10 cellular contexts compared by ENCODE assay signal in the genomic region with DNA sequence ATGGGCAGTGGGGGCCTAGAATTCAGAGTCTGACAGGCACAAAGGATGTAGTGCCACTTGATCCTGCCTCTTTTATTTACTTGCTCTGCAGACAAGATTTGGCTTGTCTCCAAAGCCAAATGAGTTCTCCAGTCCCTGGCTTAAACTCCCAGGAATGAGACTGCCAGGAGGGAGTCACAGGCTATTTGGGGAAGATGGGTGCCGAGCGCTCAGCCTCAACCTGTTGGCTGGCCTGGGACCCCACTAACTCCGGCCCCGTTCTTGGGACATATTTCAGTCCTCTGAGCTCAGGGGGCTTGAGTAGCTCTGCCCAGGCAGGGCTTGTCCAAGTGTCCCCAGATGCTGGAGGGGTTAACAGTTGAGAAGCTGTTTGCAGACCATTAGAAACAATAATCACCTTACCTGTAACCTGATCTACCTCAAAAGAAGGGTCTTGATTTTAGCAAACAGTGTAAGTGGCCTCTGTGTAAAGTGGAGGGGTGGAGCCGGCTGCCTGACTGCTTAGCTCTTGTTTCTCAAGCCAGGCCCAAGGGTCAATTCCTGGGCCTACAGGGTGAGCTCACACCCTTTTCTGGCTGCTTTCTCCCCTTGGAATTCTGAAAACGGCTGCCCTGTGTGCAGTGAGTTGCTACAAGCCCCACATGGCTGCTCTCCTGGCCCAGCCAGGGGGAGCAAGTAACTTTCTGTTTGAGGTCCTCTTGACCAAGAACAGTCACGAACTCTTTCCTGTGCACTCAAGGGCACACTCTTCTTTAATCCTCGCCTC. TPM values are rescaled to one million over a fixed set of nuclear protein-coding genes. Genes with fewer than 3 reads are reported as not detected.
A peak's percentile ranks its signal among the peaks of the same experiment; 100 is the strongest.
DNase-seq lines count a peak whose midpoint lies in the region; ATAC-seq, FAIRE-seq and TF ChIP-seq lines count a peak whose summit lies in the region.
"Had no signal": no experiment of that assay in that cellular context is flagged by ENCODE, and none has a peak within 500 bp of the region (broad histone marks: within the 10 kb centered on the region; RNA-seq: fewer than 3 reads in every experiment).

No MANE protein-coding gene starts in this region.

- no TSS peak for BruUV-seq in K562 (replicated peaks; lab: Mats Ljungman, UMichigan)

- H3K36me3 ChIP-seq in K562 (ENCODE audit: control insufficient read depth, insufficient read depth, low read length) (no peaks in the 10 kb centered on the region), liver (ENCODE audit: control insufficient read depth in 4 of 4, insufficient read depth in 3 of 4, low read depth in 1 of 4, low read length in 3 of 4) (no peaks in the 10 kb centered on the region), Karpas-422 (ENCODE audit: insufficient read depth, low read length) (no peaks in the 10 kb centered on the region)

- TF ChIP-seq EP300 in K562 (IDR thresholded peaks at IDR 0.05; ENCODE audit: low read length) = no peak

- H3K4me1 Mint-ChIP-seq in T-cell = no peaks in the 10 kb centered on the region

- H3K27ac ChIP-seq in K562 (ENCODE audit: extremely low read depth, low read depth, low read length) (peak overlapping the region; percentile 64; the same call in 2 of the 3 replicates), liver (ENCODE audit: low read depth in 1 of 2, low read length in 2 of 2) (peak overlapping the region; percentile 17 to 40), Karpas-422 (ENCODE audit: low read length) (no peak overlapping the region)
- H3K27ac ChIP-seq: C4-2B had no signal

- H3K4me2 ChIP-seq in K562 (ENCODE audit: insufficient read depth, low read length) (no peak overlapping the region), Karpas-422 (ENCODE audit: low read depth, low read length, poor library complexity, severe bottlenecking) (no peak overlapping the region)

- in situ Hi-C loops in K562 (cut with MboI) = no loop called here

- POLR2A ChIA-PET in K562 (lab: Yijun Ruan, JAX) = interaction anchor here (0.6 to 1.5 kb wide), 3 partner anchors 15 to 21 kb away, joined by 3 to 5 read pairs (median 3); no protein-coding TSS in a partner anchor
- POLR2A ChIA-PET in T-cell (lab: Charles Lee) = interaction anchor here in 1 of 2 donors (0.7 kb wide), 1 partner anchor 374 kb away, joined by 6 read pairs; no protein-coding TSS in a partner anchor

- TF ChIP-seq RAD21 in K562 (CRISPR knock-in tag; conservative IDR thresholded peaks at IDR 0.05 in 1 of 2, IDR thresholded peaks at IDR 0.05 in 1 of 2) (no peak), liver (IDR thresholded peaks at IDR 0.05) (peak in 1 of 2 donors; percentile 28)

- H3K9me1 ChIP-seq in K562 (ENCODE audit: control insufficient read depth, insufficient read depth, low read length) = no peaks in the 10 kb centered on the region

- H2AFZ ChIP-seq in K562 (ENCODE audit: low read depth, low read length) = peak overlapping the region; percentile 80
- H2AFZ ChIP-seq in Karpas-422 (ENCODE audit: low read length) = no peak overlapping the region

- no peak; the same call in 2 of the 3 replicates for ATAC-seq in K562
- no peak for ATAC-seq in T-cell (replicated peaks in 1 of 4)

- no peaks in the 10 kb centered on the region for H3K27me3 ChIP-seq in K562 (ENCODE audit: control insufficient read depth in 2 of 2, insufficient read depth in 2 of 2, low read length in 2 of 2)
- no peaks in the 10 kb centered on the region for H3K27me3 ChIP-seq in liver (ENCODE audit: control insufficient read depth in 4 of 4, insufficient read depth in 4 of 4, low read length in 3 of 4)
- H3K27me3 ChIP-seq in Karpas-422 (ENCODE audit: low read length) = no peaks in the 10 kb centered on the region

- FAIRE-seq in K562 (lab: Jason Lieb, UNC) = no peak

- H3K36me3 Mint-ChIP-seq in T-cell = no peaks in the 10 kb centered on the region

- H3K4me3 ChIP-seq in K562 (no peak overlapping the region), liver (ENCODE audit: low read depth in 1 of 3, low read length in 3 of 3) (no peak overlapping the region), Karpas-422 (ENCODE audit: low read length) (no peak overlapping the region)

- H3K27me3 Mint-ChIP-seq in T-cell = peaks cover 8 to 9% of the 10 kb centered on the region in 2 donors

- intact Hi-C loops in K562 (cut with micrococcal nuclease) = no loop called here

- H4K20me1 ChIP-seq in K562 (replicated peaks; ENCODE audit: control insufficient read depth, insufficient read depth, low read length) = no peaks in the 10 kb centered on the region
- no peaks in the 10 kb centered on the region for H4K20me1 ChIP-seq in Karpas-422 (ENCODE audit: insufficient read depth, low read depth, low read length)

- CTCF ChIA-PET in K562 (lab: Yijun Ruan, JAX; ENCODE audit: low intra/inter-chr PET ratio) = no interaction called here
- CTCF ChIA-PET in T-cell (lab: Charles Lee) = no interaction called here

- no peak overlapping the region for H3K27ac Mint-ChIP-seq in T-cell

- TF ChIP-seq CTCF in K562 (IDR thresholded peaks at IDR 0.05 in 2 of 3, conservative IDR thresholded peaks at IDR 0.05 in 1 of 3; ENCODE audit: insufficient read depth in 2 of 3, low read depth in 1 of 3, low read length in 3 of 3) (no peak), liver (IDR thresholded peaks at IDR 0.05; ENCODE audit: low read depth, low read length, missing input control) (no peak)

- no peaks in the 10 kb centered on the region for H3K9me2 ChIP-seq in Karpas-422 (replicated peaks; ENCODE audit: insufficient read depth, low read length)

- no peak for TF ChIP-seq POLR2A in K562 (conservative IDR thresholded peaks at IDR 0.05)

- no peaks in the 10 kb centered on the region for H3K79me2 ChIP-seq in K562 (ENCODE audit: control insufficient read depth, insufficient read depth, low read length)
- H3K79me2 ChIP-seq in Karpas-422 (ENCODE audit: low read length) = no peaks in the 10 kb centered on the region

- no peaks in the 10 kb centered on the region for H3K9me3 ChIP-seq in K562 (replicated peaks; ENCODE audit: control insufficient read depth, insufficient read depth, low read depth, low read length)
- H3K9me3 ChIP-seq in liver (ENCODE audit: control insufficient read depth in 4 of 4, low read length in 3 of 4) = no peaks in the 10 kb centered on the region
- H3K9me3 ChIP-seq in Karpas-422 (ENCODE audit: low read length) = no peaks in the 10 kb centered on the region

- H3K4me1 ChIP-seq in K562 (replicated peaks in 1 of 2; ENCODE audit: control insufficient read depth in 2 of 2, insufficient read depth in 2 of 2, low read length in 2 of 2) = peaks cover 14 to 20% of the 10 kb centered on the region in 2 experiments
- peaks cover 6 to 31% (median 19%) of the 10 kb centered on the region in 4 donors for H3K4me1 ChIP-seq in liver (ENCODE audit: control insufficient read depth in 4 of 4, insufficient read depth in 4 of 4, low read length in 3 of 4)
- H3K4me1 ChIP-seq in Karpas-422 (ENCODE audit: low read length) = peaks cover 3% of the 10 kb centered on the region; the same call in 1 of the 2 replicates

- H3K9ac ChIP-seq in K562 (ENCODE audit: insufficient read depth in 1 of 2, low read depth in 2 of 2, low read length in 2 of 2) = peak overlapping the region in 1 of 2 experiments; percentile 78; a peak in 2 of 4 replicates
- H3K9ac ChIP-seq in liver (ENCODE audit: low read depth in 1 of 2, low read length in 2 of 2) = no peak overlapping the region
- H3K9ac ChIP-seq in Karpas-422 (ENCODE audit: low read length) = no peak overlapping the region

- H3K9me3 Mint-ChIP-seq in T-cell = no peaks in the 10 kb centered on the region

- H3K4me3 Mint-ChIP-seq in T-cell = no peak overlapping the region

- peak; percentile 56 for DNase-seq in DMS 273 (lab: John Stamatoyannopoulos, UW; ENCODE audit: unreplicated experiment)
- peak; percentile 65 to 84 for DNase-seq in NCI-H2081 (lab: John Stamatoyannopoulos, UW)
- DNase-seq in K562 (ENCODE audit: extremely low read depth in 1 of 4, low spot score in 3 of 4) = no peak
- no peak for DNase-seq in amniotic stem cell (lab: John Stamatoyannopoulos, UW)
- DNase-seq in Karpas-422 = no peak
- no peak for DNase-seq in T-cell
- no peak for DNase-seq in NAMALWA (ENCODE audit: low spot score)
- DNase-seq: OCI-M1 had no signal

- 66% methylated on average over 5 of the region's 8 CpGs for WGBS in K562 (ENCODE audit: insufficient coverage, low coverage, missing lambda C conversion rate)
- WGBS in liver = 38% methylated on average over 8 of the region's 8 CpGs

TF ChIP-seq in K562, 482 proteins besides CTCF, POLR2A, EP300 and RAD21 (continues in another document):
- TF ChIP-seq NFIC (IDR thresholded peaks at IDR 0.05) (peak; percentile 42), CBFB (CRISPR knock-in tag; IDR thresholded peaks at IDR 0.05) (no peak), SMARCA4 (IDR thresholded peaks at IDR 0.05) (no peak), IRF2 (CRISPR knock-in tag; IDR thresholded peaks at IDR 0.05) (no peak)

TF ChIP-seq in liver, 16 proteins besides CTCF, POLR2A, EP300 and RAD21:
- TF ChIP-seq RXRA (IDR thresholded peaks at IDR 0.05) (peak; percentile 4 to 11), JUND (IDR thresholded peaks at IDR 0.05) (no peak), HNF4A (conservative IDR thresholded peaks at IDR 0.05) (peak in 1 of 2 donors; percentile 7)
- TF ChIP-seq, protein P1, sequence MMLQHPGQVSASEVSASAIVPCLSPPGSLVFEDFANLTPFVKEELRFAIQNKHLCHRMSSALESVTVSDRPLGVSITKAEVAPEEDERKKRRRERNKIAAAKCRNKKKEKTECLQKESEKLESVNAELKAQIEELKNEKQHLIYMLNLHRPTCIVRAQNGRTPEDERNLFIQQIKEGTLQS (IDR thresholded peaks at IDR 0.05) = no peak

RNA-seq across cellular contexts. Expression of gene FZD5, which starts 27.1 kb away (rescaled TPM):
- 12.4 and 17.4 TPM in 2 replicates for total RNA-seq in K562 (2011; cell fraction: chromatin; rRNA removed; ENCODE audit: low replicate concordance)
- 14.3 and 15.3 TPM in 2 replicates for total RNA-seq in K562 (2011; cell fraction: nucleolus; rRNA removed)
- total RNA-seq in K562 (2011; cell fraction: nucleoplasm; rRNA removed) = 21.9 and 32.4 TPM in 2 replicates
- total RNA-seq in K562 (2014; rRNA removed) = 8.8 and 9.7 TPM in 2 replicates
- 7.2 and 7.7 TPM in 2 replicates for total RNA-seq in K562 (2014; rRNA removed; fragmentation: Illumina TruSeq; extraction: Trizol)
- total RNA-seq in K562 (2015; rRNA removed; fragmentation: Illumina TruSeq; extraction: Trizol) = 5.6 and 5.9 TPM in 2 replicates
- 14.6 and 15.8 TPM in 2 replicates for total RNA-seq in K562 (2021)
- polyA plus RNA-seq in K562 (2011; rRNA removed) = 4.1 and 4.3 TPM in 2 replicates
- polyA plus RNA-seq in K562 (2011; cell fraction: cytosol; rRNA removed) = 3.2 and 4.3 TPM in 2 replicates
- 7.6 and 8.4 TPM in 2 replicates for polyA plus RNA-seq in K562 (2011; cell fraction: nucleus; rRNA removed)
- 3.3 and 4.3 TPM in 2 replicates for polyA plus RNA-seq in K562 (2012)
- 5.1 and 5.3 TPM in 2 replicates for polyA plus RNA-seq in K562 (2014; fragmentation: Illumina TruSeq; extraction: Trizol)
- 1 to 10 TPM; 3.7 to 7.7 TPM for polyA plus RNA-seq in K562 (2014; fragmentation: Nextera tagmentation; extraction: Ambion mirVana)
- polyA plus RNA-seq in K562 (2014; rRNA removed) = 4.5 and 5.3 TPM in 2 replicates
- 10.9 and 12.2 TPM in 2 replicates for polyA minus RNA-seq in K562 (2011; rRNA and poly(A)+ RNA removed)
- 11.1 and 12.5 TPM in 2 replicates for polyA minus RNA-seq in K562 (2011; cell fraction: cytosol; rRNA and poly(A)+ RNA removed)
- polyA minus RNA-seq in K562 (2011; cell fraction: nucleus; rRNA and poly(A)+ RNA removed) = 12.0 and 16.7 TPM in 2 replicates
- 10 to 100 TPM; 31.0 to 31.1 TPM for total RNA-seq in liver
- 10 to 100 TPM; 14.7 to 23.1 TPM for polyA plus RNA-seq in liver
- total RNA-seq in Karpas-422 (2014; rRNA removed; shearing (Covaris generic); ENCODE audit: low replicate concordance) = 4.0 and 4.8 TPM in 2 replicates
- total RNA-seq in T-cell = under 1 TPM; 0.20 to 0.66 (median 0.44) TPM

Comparison
In these comparisons a context has a peak if more than half of its experiments do, and no peak if none do; other contexts are left out.
1. DNase-seq: peak in DMS 273 (single experiment) and NCI-H2081 (2 of 2); none in K562 (0 of 4), amniotic stem cell (single experiment), Karpas-422 (single experiment), T-cell (0 of 34) and NAMALWA (single experiment).